In the genomic region with DNA sequence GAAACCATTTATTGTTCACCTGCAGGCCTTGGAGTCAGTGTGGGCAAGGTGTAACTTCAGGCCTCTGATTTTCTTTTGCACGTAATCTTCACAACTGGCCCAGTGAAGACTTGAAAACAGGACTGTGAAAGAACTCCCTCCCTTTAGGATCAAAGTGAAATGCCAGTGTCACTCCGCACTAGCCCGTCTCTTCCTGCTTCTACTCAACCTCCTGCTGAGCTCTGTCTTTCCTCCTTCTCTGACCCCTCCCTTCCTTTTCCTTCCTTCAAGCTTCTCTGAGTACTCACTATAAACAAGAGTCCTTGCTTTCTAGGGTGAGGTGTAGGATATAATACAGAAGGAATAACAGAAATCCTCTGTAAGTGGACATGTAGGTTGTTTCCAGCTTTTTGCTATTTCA, we compare ENCODE assay signal across 20 cellular contexts.
"Had no signal": no experiment of that assay in that cellular context is flagged by ENCODE, and none has a peak within 500 bp of the region (broad histone marks: within the 10 kb centered on the region; RNA-seq: fewer than 3 reads in every experiment).

No MANE protein-coding gene starts in this region.

- ATAC-seq: activated naive CD4-positive, alpha-beta T cell treated with anti-CD3 and anti-CD28 coated beads, Interleukin-2, amount 50 U/mL, for 72 hours; activated T-cell treated with anti-CD3 and anti-CD28 coated beads, Interleukin-2, amount 50 U/mL, for 72 hours; effector memory CD8-positive, alpha-beta T cell; gastrocnemius medialis; left lobe of liver; psoas muscle; right cardiac atrium; stimulated activated naive CD8-positive, alpha-beta T cell treated with anti-CD3 and anti-CD28 coated beads, Interleukin-15, Interleukin-2, amounts not matched to agents 100 U/mL and 50 U/mL, for 24 hours had no signal

- H3K4me3 ChIP-seq: adrenal gland, gastrocnemius medialis, lung, psoas muscle, tibial artery had no signal

- H3K27ac Mint-ChIP-seq: activated naive CD4-positive, alpha-beta T cell treated with anti-CD3 and anti-CD28 coated beads, Interleukin-2, amount 50 U/mL, for 72 hours; activated T-cell treated with anti-CD3 and anti-CD28 coated beads, Interleukin-2, amount 50 U/mL, for 72 hours; effector memory CD8-positive, alpha-beta T cell; mesothelial cell of epicardium; T-helper 1 cell treated with Interleukin-12 subunit alpha and Interleukin-12 subunit beta and Interleukin-4 antibody, amounts not matched to agents 30 μg/mL and 1 μg/mL, for 36 hours had no signal

- H3K27ac ChIP-seq: adrenal gland, gastrocnemius medialis, psoas muscle, tibial artery, VCaP had no signal

- H3K4me3 Mint-ChIP-seq: activated T-cell treated with anti-CD3 and anti-CD28 coated beads, Interleukin-2, amount 50 U/mL, for 72 hours; effector memory CD8-positive, alpha-beta T cell; mesothelial cell of epicardium; neural crest cell; T-helper 1 cell treated with Interleukin-12 subunit alpha and Interleukin-12 subunit beta and Interleukin-4 antibody, amounts not matched to agents 30 μg/mL and 1 μg/mL, for 36 hours had no signal

- H3K9me3 Mint-ChIP-seq: activated naive CD4-positive, alpha-beta T cell treated with anti-CD3 and anti-CD28 coated beads, Interleukin-2, amount 50 U/mL, for 72 hours; activated T-cell treated with anti-CD3 and anti-CD28 coated beads, Interleukin-2, amount 50 U/mL, for 72 hours; effector memory CD8-positive, alpha-beta T cell; mesothelial cell of epicardium; neural crest cell; T-helper 1 cell treated with Interleukin-12 subunit alpha and Interleukin-12 subunit beta and Interleukin-4 antibody, amounts not matched to agents 30 μg/mL and 1 μg/mL, for 36 hours had no signal

- H3K4me1 Mint-ChIP-seq: mesothelial cell of epicardium, neural crest cell had no signal

- H3K27me3 ChIP-seq: adrenal gland, gastrocnemius medialis, tibial artery had no signal

- H3K9me3 ChIP-seq: adrenal gland, gastrocnemius medialis, psoas muscle, tibial artery had no signal

- H3K4me1 ChIP-seq: gastrocnemius medialis, psoas muscle, tibial artery had no signal

- DNase-seq: activated CD4-positive, alpha-beta T cell treated with anti-CD3 and anti-CD28 coated beads for 1 hour; activated effector memory CD4-positive, alpha-beta T cell treated with anti-CD3 and anti-CD28 coated beads, Interleukin-2, amount 50 U/mL, for 16 hours; activated T-cell treated with anti-CD3 and anti-CD28 coated beads, Interleukin-2, amount 50 U/mL, for 72 hours; adrenal gland; effector memory CD8-positive, alpha-beta T cell; gastrocnemius medialis; head of caudate nucleus; psoas muscle; right cardiac atrium; stimulated activated CD4-positive, alpha-beta T cell treated with anti-CD3 and anti-CD28 coated beads, Interleukin-2, amount 100 ng/mL, for 24 hours; stimulated activated naive CD8-positive, alpha-beta T cell treated with anti-CD3 and anti-CD28 coated beads, Interleukin-15, Interleukin-2, amounts not matched to agents 100 U/mL and 50 U/mL, for 24 hours; substantia nigra; tibial artery had no signal

- H3K27me3 Mint-ChIP-seq: effector memory CD8-positive, alpha-beta T cell had no signal
